41 cellular contexts compared by ENCODE assay signal in the genomic region with DNA sequence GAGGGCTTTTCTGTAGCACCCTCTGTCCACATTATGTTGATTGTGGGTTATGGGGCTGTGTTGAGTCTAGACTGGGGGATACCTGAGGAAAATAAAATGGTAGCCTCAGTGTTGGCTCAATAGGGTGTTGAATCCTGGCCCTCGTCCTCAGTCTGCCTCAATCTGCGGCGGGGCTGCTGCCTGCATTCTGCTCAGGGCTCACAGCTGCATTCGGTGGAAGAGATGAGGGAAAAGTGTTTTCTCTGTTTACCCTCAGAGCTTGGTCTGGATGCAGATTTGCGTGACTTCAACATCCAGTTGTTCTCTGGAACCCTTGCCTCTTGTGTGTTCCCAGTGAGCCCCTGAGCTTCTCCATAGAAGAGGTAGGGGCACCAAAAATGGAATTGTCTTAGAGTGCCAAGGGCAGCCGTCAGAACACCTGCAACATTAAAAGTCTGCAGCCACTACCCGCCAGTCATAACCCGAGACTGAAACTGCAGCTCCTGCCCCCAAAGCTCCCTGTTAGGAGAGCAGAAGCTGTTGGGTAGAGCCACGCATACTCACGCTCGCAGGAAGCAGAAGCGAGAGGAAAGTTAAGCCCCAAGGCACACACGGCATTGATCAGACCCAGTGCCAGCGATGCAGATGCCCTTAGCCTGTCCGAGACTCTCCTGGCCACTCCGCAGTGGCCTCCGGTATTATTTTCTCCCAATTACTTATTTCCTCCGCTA.
"Had no signal": no experiment of that assay in that cellular context is flagged by ENCODE, and none has a peak within 500 bp of the region (broad histone marks: within the 10 kb centered on the region; RNA-seq: fewer than 3 reads in every experiment).

No MANE protein-coding gene starts in this region.

- DNase-seq: activated B cell treated with CpG ODN at 0.5 μM for 24 hours; activated CD4-positive, alpha-beta memory T cell treated with anti-CD3 and anti-CD28 coated beads for 36 hours; activated CD4-positive, alpha-beta T cell treated with anti-CD3 and anti-CD28 coated beads for 4 hours; activated CD4-positive, alpha-beta T cell treated with anti-CD3 and anti-CD28 coated beads, Interleukin-2, amount 50 U/mL, for 1 hour; activated CD4-positive, CD25-positive, alpha-beta regulatory T cell treated with anti-CD3 and anti-CD28 coated beads, Interleukin-2, amount 50 U/mL, for 72 hours; activated CD8-positive, alpha-beta memory T cell treated with anti-CD3 and anti-CD28 coated beads for 24 hours; activated CD8-positive, alpha-beta memory T cell treated with anti-CD3 and anti-CD28 coated beads, Interleukin-2, amount 10 ng/mL, durations not matched to agents 7 days and 5 days; activated CD8-positive, alpha-beta memory T cell treated with anti-CD3 and anti-CD28 coated beads, Interleukin-2, amount 50 U/mL, for 48 hours; activated gamma-delta T cell treated with Interleukin-2 at 50 U/mL for 16 hours; activated naive CD4-positive, alpha-beta T cell treated with anti-CD3 and anti-CD28 coated beads for 36 hours; activated T-cell treated with anti-CD3 and anti-CD28 coated beads, Interleukin-2, amount 50 U/mL, for 72 hours; adrenal gland; body of pancreas; caudate nucleus; Kasumi-1; KG1; MG63; NCI-H1048; NCI-H1105 treated with DMSO at 0.1 percent for 48 hours; NCI-H1436; NCI-H1694; NCI-H1930; NCI-H2081 treated with DMSO at 0.1 percent for 48 hours; NCI-H226; NCI-H446 treated with DMSO at 0.1 percent for 48 hours; NCI-H524; NCI-H69; NCI-H82; PC-3; SIG-M5; T-cell; T-helper 17 cell had no signal

- H3K27ac ChIP-seq: adrenal gland, body of pancreas, breast epithelium, Peyer's patch, RWPE1, VCaP had no signal

- H3K36me3 ChIP-seq: adrenal gland, breast epithelium, MG63, Peyer's patch had no signal

- H3K4me1 ChIP-seq: adrenal gland, body of pancreas, breast epithelium, Peyer's patch had no signal

- H3K27me3 ChIP-seq: adrenal gland, body of pancreas, MG63, Peyer's patch had no signal

- H3K9me3 ChIP-seq: adrenal gland, MG63, Peyer's patch had no signal

- FAIRE-seq: astrocyte had no signal

- ATAC-seq: activated CD8-positive, alpha-beta memory T cell treated with anti-CD3 and anti-CD28 coated beads, Interleukin-2, amount 10 ng/mL, durations not matched to agents 7 days and 5 days; activated naive CD4-positive, alpha-beta T cell treated with anti-CD3 and anti-CD28 coated beads, Interleukin-2, amount 50 U/mL, for 72 hours; activated T-cell treated with anti-CD3 and anti-CD28 coated beads, Interleukin-2, amount 50 U/mL, for 72 hours; activated T-helper 17 cell treated with anti-CD3 and anti-CD28 coated beads, Interleukin-2, amount 50 U/mL, for 72 hours; body of pancreas; PC-3; Right ventricle myocardium inferior; SK-N-SH treated with all-trans-retinoic acid at 6 μM for 48 hours; T-cell; T-helper 17 cell had no signal

- H3K4me3 ChIP-seq: adrenal gland, body of pancreas, breast epithelium, MG63, Peyer's patch had no signal
